Comparison of ENCODE assay signal across 9 cellular contexts in the genomic region with DNA sequence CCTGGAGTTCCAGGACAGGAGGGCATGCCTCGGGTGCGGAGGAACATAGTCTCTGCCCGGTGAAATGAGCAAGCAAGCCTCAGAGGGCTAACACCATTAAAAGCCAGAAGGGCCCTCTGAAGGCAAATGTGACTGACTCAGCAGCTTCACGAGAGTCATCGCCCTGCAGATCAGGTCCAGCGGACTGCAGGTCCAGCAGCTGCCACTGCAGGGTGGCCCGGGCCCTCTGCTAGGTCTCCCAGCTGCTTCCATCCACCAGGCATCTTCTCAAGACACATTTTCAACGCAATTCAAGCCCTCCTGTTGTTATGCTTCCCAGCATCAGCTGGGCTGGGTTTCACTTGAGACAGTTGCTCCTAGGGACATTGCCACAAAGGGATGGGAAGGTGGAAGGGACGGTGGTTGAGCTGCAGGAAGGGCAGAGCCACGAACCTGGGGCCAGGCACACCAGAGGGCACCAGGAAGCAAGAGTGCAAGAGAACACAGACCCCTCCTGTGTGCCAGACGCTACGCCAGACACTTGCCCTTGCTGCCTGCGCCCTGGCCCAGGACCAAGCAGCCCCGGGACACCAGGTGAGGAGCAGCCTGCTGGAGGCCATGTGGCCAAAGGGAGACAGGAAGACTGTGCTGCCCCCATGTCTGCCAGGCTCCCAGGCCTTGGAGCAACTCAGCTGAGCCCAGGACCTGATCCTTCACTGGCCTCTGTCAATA.
DNase-seq lines count a peak whose midpoint lies in the region; ATAC-seq and TF ChIP-seq lines count a peak whose summit lies in the region.
"Had no signal": no experiment of that assay in that cellular context is flagged by ENCODE, and none has a peak within 500 bp of the region (broad histone marks: within the 10 kb centered on the region; RNA-seq: fewer than 3 reads in every experiment).

No MANE protein-coding gene starts in this region.

- DNase-seq in EH (ENCODE audit: low read depth) (peak; percentile 51), PC-3 (no peak), fibroblast of lung (ENCODE audit: low read depth in 2 of 2) (peak in 1 of 2 donors; percentile 54), smooth muscle cell (lab: John Stamatoyannopoulos, UW; ENCODE audit: unreplicated experiment) (no peak), HEK293T (ENCODE audit: extremely low spot score) (no peak), LoVo (ENCODE audit: low spot score) (no peak)
- DNase-seq in activated CD4-positive, alpha-beta T cell treated with anti-CD3 and anti-CD28 coated beads for 1 hour, result no peak

- POLR2A ChIA-PET in PC-3 (lab: Charles Lee; ENCODE audit: unreplicated experiment), result no interaction called here
- POLR2A ChIA-PET in HEK293T (lab: Yijun Ruan, JAX), result no interaction called here

- H3K9me2 ChIP-seq in PC-3 (replicated peaks; ENCODE audit: low read length), result no peaks in the 10 kb centered on the region

- H3K27me3 ChIP-seq in PC-3 (ENCODE audit: low read length) (no peaks in the 10 kb centered on the region), fibroblast of lung (ENCODE audit: control insufficient read depth, insufficient read depth, low read length) (no peaks in the 10 kb centered on the region), smooth muscle cell (ENCODE audit: low read depth) (no peaks in the 10 kb centered on the region)

- BruUV-seq in PC-3 (replicated peaks; lab: Mats Ljungman, UMichigan), result no TSS peak

- H3K4me3 ChIP-seq in PC-3 (ENCODE audit: low read length), result no peak overlapping the region
- H3K4me3 ChIP-seq in fibroblast of lung (replicated peaks in 1 of 4; ENCODE audit: control extremely low read depth in 1 of 4, insufficient read depth in 1 of 4, low read depth in 3 of 4, low read length in 4 of 4), result no peak overlapping the region
- no peak overlapping the region for H3K4me3 ChIP-seq in smooth muscle cell
- H3K4me3 ChIP-seq: HAP-1 had no signal

- no peak overlapping the region for H3K4me2 ChIP-seq in PC-3 (ENCODE audit: low read length)
- H3K4me2 ChIP-seq in fibroblast of lung (ENCODE audit: extremely low read depth, insufficient read depth, low read length), result peak overlapping the region; percentile 48
- H3K4me2 ChIP-seq in smooth muscle cell, result peak overlapping the region; percentile 76

- H3K27ac ChIP-seq in PC-3 (ENCODE audit: low read length), result no peak overlapping the region
- H3K27ac ChIP-seq in fibroblast of lung (ENCODE audit: insufficient read depth, low read length), result no peak overlapping the region
- peak overlapping the region; percentile 89 for H3K27ac ChIP-seq in smooth muscle cell (ENCODE audit: low read depth)

- H3K36me3 ChIP-seq in PC-3 (ENCODE audit: low read depth, low read length) (no peaks in the 10 kb centered on the region), fibroblast of lung (ENCODE audit: control insufficient read depth, insufficient read depth, low read length) (no peaks in the 10 kb centered on the region), smooth muscle cell (ENCODE audit: low read depth) (no peaks in the 10 kb centered on the region)
- H3K36me3 ChIP-seq: HAP-1 had no signal

- H3K9ac ChIP-seq in PC-3 (ENCODE audit: low read length) (no peak overlapping the region), fibroblast of lung (ENCODE audit: insufficient read depth, low read length) (no peak overlapping the region), smooth muscle cell (ENCODE audit: low read depth) (no peak overlapping the region)

- CTCF ChIA-PET in PC-3 (lab: Charles Lee), result no interaction called here
- CTCF ChIA-PET in HEK293T (lab: Yijun Ruan, JAX), result no interaction called here

- ATAC-seq in PC-3 (peak; percentile 50), HG03378 (IDR thresholded peaks at IDR 0.05; ENCODE audit: unreplicated experiment) (no peak)

- H3K4me1 ChIP-seq in PC-3 (ENCODE audit: insufficient read depth, low read length) (no peaks in the 10 kb centered on the region), fibroblast of lung (ENCODE audit: control insufficient read depth, extremely low read depth, insufficient read depth, low read length) (peaks cover 30% of the 10 kb centered on the region), smooth muscle cell (ENCODE audit: low read depth) (peaks cover 33% of the 10 kb centered on the region)
- H3K4me1 ChIP-seq: HAP-1 had no signal

- 70% methylated on average over 14 of the region's 14 CpGs for WGBS in smooth muscle cell (ENCODE audit: low lambda C conversion rate)

- intact Hi-C loops in PC-3 (cut with micrococcal nuclease), result no loop called here

- H3K79me2 ChIP-seq in PC-3 (ENCODE audit: low read length) (no peaks in the 10 kb centered on the region), fibroblast of lung (ENCODE audit: control insufficient read depth, insufficient read depth, low read length) (peaks cover 2% of the 10 kb centered on the region), smooth muscle cell (ENCODE audit: low read depth) (peaks cover 10% of the 10 kb centered on the region)

- H2AFZ ChIP-seq in PC-3 (ENCODE audit: low read length) (no peak overlapping the region), fibroblast of lung (ENCODE audit: low read length) (no peak overlapping the region), smooth muscle cell (ENCODE audit: low read depth) (no peak overlapping the region)

- TF ChIP-seq CTCF in PC-3 (conservative IDR thresholded peaks at IDR 0.05; ENCODE audit: low read depth, low read length) (no peak), fibroblast of lung (conservative IDR thresholded peaks at IDR 0.05 in 1 of 2, IDR thresholded peaks at IDR 0.05 in 1 of 2; ENCODE audit: low read depth in 1 of 2, low read length in 2 of 2) (no peak), smooth muscle cell (IDR thresholded peaks at IDR 0.05; ENCODE audit: borderline replicate concordance, insufficient read depth, poor library complexity, severe bottlenecking) (no peak)

- H3F3A ChIP-seq in PC-3 (ENCODE audit: low read length, unreplicated experiment), result no peaks in the 10 kb centered on the region
- H3F3A ChIP-seq in smooth muscle cell (ENCODE audit: low read depth), result peaks cover 14% of the 10 kb centered on the region

- H3K9me3 ChIP-seq in PC-3 (ENCODE audit: low read length) (no peaks in the 10 kb centered on the region), fibroblast of lung (ENCODE audit: control insufficient read depth, insufficient read depth, low read depth, low read length) (no peaks in the 10 kb centered on the region), smooth muscle cell (replicated peaks; ENCODE audit: low read depth) (no peaks in the 10 kb centered on the region)
- H3K9me3 ChIP-seq: HAP-1 had no signal

- H4K20me1 ChIP-seq in PC-3 (ENCODE audit: low read length) (no peaks in the 10 kb centered on the region), fibroblast of lung (ENCODE audit: control insufficient read depth, extremely low read depth, insufficient read depth, low read length) (no peaks in the 10 kb centered on the region), smooth muscle cell (ENCODE audit: low read depth) (peaks cover 6% of the 10 kb centered on the region)

TF ChIP-seq in HEK293T, 16 proteins besides CTCF, POLR2A, EP300 and RAD21:
- TF ChIP-seq ELF4 (IDR thresholded peaks at IDR 0.05), result no peak
- TF ChIP-seq SP1 (IDR thresholded peaks at IDR 0.05), result no peak
- no peak for TF ChIP-seq TARDBP (IDR thresholded peaks at IDR 0.05)
- no peak for TF ChIP-seq HDGF (IDR thresholded peaks at IDR 0.05; ENCODE audit: borderline replicate concordance)
- TF ChIP-seq CTBP1 (IDR thresholded peaks at IDR 0.05; ENCODE audit: borderline replicate concordance), result no peak
- no peak for TF ChIP-seq ARNT (IDR thresholded peaks at IDR 0.05)
- TF ChIP-seq FOXA1 (IDR thresholded peaks at IDR 0.05), result no peak
- TF ChIP-seq LEF1 (IDR thresholded peaks at IDR 0.05; ENCODE audit: borderline replicate concordance), result no peak
- TF ChIP-seq ZNF384 (IDR thresholded peaks at IDR 0.05), result no peak
- TF ChIP-seq PKNOX1 (IDR thresholded peaks at IDR 0.05), result no peak
- no peak for TF ChIP-seq FOXK2 (IDR thresholded peaks at IDR 0.05)
- TF ChIP-seq L3MBTL2 (conservative IDR thresholded peaks at IDR 0.05), result no peak
- TF ChIP-seq BHLHE40 (IDR thresholded peaks at IDR 0.05; ENCODE audit: borderline replicate concordance), result no peak
- no peak for TF ChIP-seq SUZ12 (IDR thresholded peaks at IDR 0.05)
- TF ChIP-seq FOXM1 (IDR thresholded peaks at IDR 0.05; ENCODE audit: borderline replicate concordance), result no peak
- TF ChIP-seq NFRKB (IDR thresholded peaks at IDR 0.05), result no peak
